Comparison of ENCODE assay signal across 18 cellular contexts in the genomic region with DNA sequence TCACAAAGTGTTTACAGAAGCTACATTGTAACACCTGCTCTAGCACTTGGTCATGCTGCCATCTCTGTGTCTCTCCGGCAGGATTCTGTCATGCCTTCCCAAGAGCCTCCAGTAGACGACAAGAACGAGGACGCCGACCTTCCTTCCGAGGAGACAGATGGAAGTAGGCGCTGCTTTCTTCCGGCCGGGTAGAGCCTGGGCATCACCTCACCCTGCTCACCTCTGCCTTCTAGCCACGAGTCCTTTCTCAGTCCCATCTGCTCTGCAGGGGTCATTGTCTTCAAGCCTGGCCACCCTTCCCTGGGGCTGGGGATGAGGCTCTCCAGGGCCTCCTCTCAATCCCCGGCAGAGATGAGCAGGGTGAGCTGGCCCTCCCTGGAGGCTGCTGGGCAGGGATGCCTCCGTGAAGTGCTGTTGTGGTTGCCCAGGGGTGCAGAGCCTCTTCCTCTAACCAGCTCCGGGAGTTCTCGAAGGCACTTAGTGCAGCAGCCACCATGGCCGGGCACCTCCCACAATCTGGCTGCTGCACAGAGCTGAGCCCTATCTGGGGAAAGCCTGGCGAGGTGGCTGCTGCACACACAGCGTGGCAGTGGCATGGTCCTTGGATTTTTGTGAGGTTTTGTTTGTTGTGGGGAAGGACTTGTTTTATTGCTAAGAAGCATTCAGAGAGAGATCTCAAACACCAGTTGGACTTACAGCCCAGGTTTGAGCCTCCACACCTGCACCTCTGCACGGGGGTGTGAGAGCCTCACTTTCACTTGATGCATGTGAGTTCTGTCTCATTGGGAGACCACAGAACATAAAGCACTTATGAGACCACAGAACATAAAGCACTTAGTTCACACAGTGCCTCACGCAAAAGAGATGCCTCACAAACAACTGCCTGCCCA. TPM values are rescaled to one million over a fixed set of nuclear protein-coding genes. Genes with fewer than 3 reads are reported as not detected.
DNase-seq lines count a peak whose midpoint lies in the region; ATAC-seq and TF ChIP-seq lines count a peak whose summit lies in the region.
"Had no signal": no experiment of that assay in that cellular context is flagged by ENCODE, and none has a peak within 500 bp of the region (broad histone marks: within the 10 kb centered on the region; RNA-seq: fewer than 3 reads in every experiment).

No MANE protein-coding gene starts in this region.

- no peaks in the 10 kb centered on the region for H3K79me2 ChIP-seq in Loucy (ENCODE audit: insufficient read depth, low read length)
- H3K79me2 ChIP-seq in osteoblast (ENCODE audit: insufficient read depth, low read length) = no peaks in the 10 kb centered on the region

- H3K4me1 ChIP-seq in Loucy (ENCODE audit: insufficient read depth, low read length, poor library complexity, severe bottlenecking) (peaks cover 47% of the 10 kb centered on the region), osteoblast (ENCODE audit: insufficient read depth, low read length) (no peaks in the 10 kb centered on the region)
- H3K4me1 ChIP-seq: body of pancreas, esophagus muscularis mucosa had no signal

- no peak overlapping the region for H3K27ac Mint-ChIP-seq in activated T-cell treated with anti-CD3 and anti-CD28 coated beads, Interleukin-2, amount 50 U/mL, for 24 hours
- peak overlapping the region; percentile 21 for H3K27ac Mint-ChIP-seq in activated naive CD8-positive, alpha-beta T cell treated with anti-CD3 and anti-CD28 coated beads for 36 hours

- H2AFZ ChIP-seq in Loucy (ENCODE audit: low read length) (peak overlapping the region; percentile 23; the same call in 1 of the 2 replicates), osteoblast (ENCODE audit: low read length) (no peak overlapping the region)

- H3K4me2 ChIP-seq in Loucy (ENCODE audit: low read depth, low read length, poor library complexity, severe bottlenecking) (peak overlapping the region; percentile 44), osteoblast (ENCODE audit: insufficient read depth, low read length) (no peak overlapping the region)

- H3K9me3 Mint-ChIP-seq in activated T-cell treated with anti-CD3 and anti-CD28 coated beads, Interleukin-2, amount 50 U/mL, for 4 hours = no peaks in the 10 kb centered on the region
- H3K9me3 Mint-ChIP-seq in activated T-cell treated with anti-CD3 and anti-CD28 coated beads, Interleukin-2, amount 50 U/mL, for 24 hours = no peaks in the 10 kb centered on the region
- no peaks in the 10 kb centered on the region for H3K9me3 Mint-ChIP-seq in activated naive CD8-positive, alpha-beta T cell treated with anti-CD3 and anti-CD28 coated beads for 36 hours

- no peak for TF ChIP-seq CTCF in Loucy (conservative IDR thresholded peaks at IDR 0.05; ENCODE audit: low read length)
- no peak for TF ChIP-seq CTCF in osteoblast (IDR thresholded peaks at IDR 0.05; ENCODE audit: extremely low read depth, low read depth, low read length)
- TF ChIP-seq CTCF in foreskin fibroblast (IDR thresholded peaks at IDR 0.05; ENCODE audit: low read depth, low read length) = no peak

- no peak for DNase-seq in activated T-cell treated with anti-CD3 and anti-CD28 coated beads, Interleukin-2, amount 50 U/mL, for 4 hours
- no peak for DNase-seq in activated T-cell treated with anti-CD3 and anti-CD28 coated beads, Interleukin-2, amount 50 U/mL, for 24 hours
- DNase-seq in activated naive CD8-positive, alpha-beta T cell treated with anti-CD3 and anti-CD28 coated beads for 36 hours = no peak
- DNase-seq in osteoblast (ENCODE audit: insufficient read length, low spot score, missing footprints) = peak; percentile 22
- DNase-seq in foreskin fibroblast = no peak
- DNase-seq in EL = no peak
- DNase-seq: ACHN; activated CD4-positive, alpha-beta T cell treated with anti-CD3 and anti-CD28 coated beads, Interleukin-2, amount 50 U/mL, for 4 hours; activated gamma-delta T cell; body of pancreas; NCI-H2029; NCI-H510A treated with DMSO at 0.1 percent for 48 hours; PC-3; retina; T1000 had no signal

- H3K4me1 Mint-ChIP-seq in activated T-cell treated with anti-CD3 and anti-CD28 coated beads, Interleukin-2, amount 50 U/mL, for 4 hours (ENCODE audit: low read depth) = peaks cover 4% of the 10 kb centered on the region
- H3K4me1 Mint-ChIP-seq in activated T-cell treated with anti-CD3 and anti-CD28 coated beads, Interleukin-2, amount 50 U/mL, for 24 hours (ENCODE audit: low read depth) = peaks cover 4% of the 10 kb centered on the region
- peaks cover 3% of the 10 kb centered on the region for H3K4me1 Mint-ChIP-seq in activated naive CD8-positive, alpha-beta T cell treated with anti-CD3 and anti-CD28 coated beads for 36 hours

- no peaks in the 10 kb centered on the region for H3K36me3 Mint-ChIP-seq in activated T-cell treated with anti-CD3 and anti-CD28 coated beads, Interleukin-2, amount 50 U/mL, for 4 hours (ENCODE audit: insufficient read depth)
- H3K36me3 Mint-ChIP-seq in activated T-cell treated with anti-CD3 and anti-CD28 coated beads, Interleukin-2, amount 50 U/mL, for 24 hours (ENCODE audit: low read depth) = peaks cover 2% of the 10 kb centered on the region
- H3K36me3 Mint-ChIP-seq in activated naive CD8-positive, alpha-beta T cell treated with anti-CD3 and anti-CD28 coated beads for 36 hours = peaks cover 2% of the 10 kb centered on the region

- no peaks in the 10 kb centered on the region for H3F3A ChIP-seq in Loucy (ENCODE audit: low read depth)

- H3K27ac ChIP-seq in osteoblast (ENCODE audit: low read depth, low read length) = no peak overlapping the region
- H3K27ac ChIP-seq: body of pancreas, esophagus muscularis mucosa had no signal

- no peak overlapping the region for H3K4me3 Mint-ChIP-seq in activated T-cell treated with anti-CD3 and anti-CD28 coated beads, Interleukin-2, amount 50 U/mL, for 4 hours
- no peak overlapping the region for H3K4me3 Mint-ChIP-seq in activated T-cell treated with anti-CD3 and anti-CD28 coated beads, Interleukin-2, amount 50 U/mL, for 24 hours
- no peak overlapping the region for H3K4me3 Mint-ChIP-seq in activated naive CD8-positive, alpha-beta T cell treated with anti-CD3 and anti-CD28 coated beads for 36 hours

- no peaks in the 10 kb centered on the region for H3K27me3 ChIP-seq in Loucy (ENCODE audit: insufficient read depth, low read length, poor library complexity, severe bottlenecking)
- H3K27me3 ChIP-seq in osteoblast (ENCODE audit: insufficient read depth, low read length) = peaks cover 4% of the 10 kb centered on the region
- H3K27me3 ChIP-seq: body of pancreas had no signal

- no peaks in the 10 kb centered on the region for H3K9me2 ChIP-seq in Loucy (replicated peaks; ENCODE audit: low read depth, low read length)

- ATAC-seq in activated T-cell treated with anti-CD3 and anti-CD28 coated beads, Interleukin-2, amount 50 U/mL, for 4 hours = peak; percentile 58 to 70
- ATAC-seq in HG02763 (IDR thresholded peaks at IDR 0.05; ENCODE audit: unreplicated experiment) = no peak
- ATAC-seq: body of pancreas, PC-3 had no signal

- no peak overlapping the region for H3K9ac ChIP-seq in Loucy (ENCODE audit: low read depth, low read length, poor library complexity, severe bottlenecking)

- H3K4me3 ChIP-seq in Loucy (ENCODE audit: low read length, poor library complexity, severe bottlenecking) = peak overlapping the region; percentile 17
- no peak overlapping the region for H3K4me3 ChIP-seq in osteoblast (ENCODE audit: insufficient read depth, low read length)
- H3K4me3 ChIP-seq in foreskin fibroblast (ENCODE audit: low read depth in 1 of 2, low read length in 2 of 2) = no peak overlapping the region
- H3K4me3 ChIP-seq: body of pancreas, esophagus muscularis mucosa had no signal

- no peaks in the 10 kb centered on the region for H3K9me3 ChIP-seq in Loucy (ENCODE audit: insufficient read depth, low read depth, low read length)
- no peaks in the 10 kb centered on the region for H3K9me3 ChIP-seq in osteoblast (ENCODE audit: low read depth, low read length)
- H3K9me3 ChIP-seq: body of pancreas, esophagus muscularis mucosa had no signal

- no peaks in the 10 kb centered on the region for H3K36me3 ChIP-seq in Loucy (ENCODE audit: insufficient read depth, low read length)
- no peaks in the 10 kb centered on the region for H3K36me3 ChIP-seq in osteoblast (ENCODE audit: insufficient read depth, low read length)
- H3K36me3 ChIP-seq: esophagus muscularis mucosa had no signal

- H4K20me1 ChIP-seq in Loucy (ENCODE audit: insufficient read depth, low read length, poor library complexity, severe bottlenecking) (no peaks in the 10 kb centered on the region), osteoblast (ENCODE audit: insufficient read depth, low read length) (no peaks in the 10 kb centered on the region)

- no peaks in the 10 kb centered on the region for H3K27me3 Mint-ChIP-seq in activated T-cell treated with anti-CD3 and anti-CD28 coated beads, Interleukin-2, amount 50 U/mL, for 4 hours (ENCODE audit: low read depth)
- no peaks in the 10 kb centered on the region for H3K27me3 Mint-ChIP-seq in activated T-cell treated with anti-CD3 and anti-CD28 coated beads, Interleukin-2, amount 50 U/mL, for 24 hours
- H3K27me3 Mint-ChIP-seq in activated naive CD8-positive, alpha-beta T cell treated with anti-CD3 and anti-CD28 coated beads for 36 hours = no peaks in the 10 kb centered on the region

RNA-seq across cellular contexts. Expression of gene FAAP20, which starts 48.4 kb away (rescaled TPM):
- 10 to 100 TPM; 67.8 to 82.3 (median 69.9) TPM for total RNA-seq in activated T-cell treated with anti-CD3 and anti-CD28 coated beads, Interleukin-2, amount 50 U/mL, for 4 hours
- total RNA-seq in activated naive CD8-positive, alpha-beta T cell treated with anti-CD3 and anti-CD28 coated beads for 36 hours = 10 to 100 TPM; 69.3 to 71.4 TPM
- 18.6 and 25.3 TPM in 2 replicates for total RNA-seq in osteoblast
